ENCODE assay signal across 19 cellular contexts in genomic region chr7:155652156-155653124, GRCh38. TPM values are rescaled to one million over a fixed set of nuclear protein-coding genes. Genes with fewer than 3 reads are reported as not detected.
DNase-seq lines count a peak whose midpoint lies in the region; ATAC-seq and TF ChIP-seq lines count a peak whose summit lies in the region.
"Had no signal": no experiment of that assay in that cellular context is flagged by ENCODE, and none has a peak within 500 bp of the region (broad histone marks: within the 10 kb centered on the region; RNA-seq: fewer than 3 reads in every experiment).

No MANE protein-coding gene starts in this region.

- peak overlapping the region; percentile 15 for H3K4me2 ChIP-seq in DOHH2 (ENCODE audit: low read length)
- H3K4me2 ChIP-seq: KMS-11 had no signal

- H3K27me3 Mint-ChIP-seq in natural killer cell treated with Interleukin-12 subunit alpha and Interleukin-12 subunit beta and Interleukin-15 and Interleukin-18, amount 100 ng/mL, for 72 hours, result no peaks in the 10 kb centered on the region

- H3K27ac Mint-ChIP-seq in natural killer cell treated with Interleukin-12 subunit alpha and Interleukin-12 subunit beta and Interleukin-15 and Interleukin-18, amount 100 ng/mL, for 72 hours, result peak overlapping the region; percentile 6
- H3K27ac Mint-ChIP-seq: endodermal cell; nephron progenitor cell; T-helper 1 cell treated with Interleukin-12 subunit alpha and Interleukin-12 subunit beta and Interleukin-4 antibody, amounts not matched to agents 30 μg/mL and 1 μg/mL, for 36 hours had no signal

- no peaks in the 10 kb centered on the region for H3K9me2 ChIP-seq in DOHH2 (replicated peaks; ENCODE audit: control insufficient read depth, low read length)

- H3K36me3 Mint-ChIP-seq in natural killer cell treated with Interleukin-12 subunit alpha and Interleukin-12 subunit beta and Interleukin-15 and Interleukin-18, amount 100 ng/mL, for 72 hours, result peaks cover 26% of the 10 kb centered on the region

- POLR2A ChIA-PET in GM10248 (lab: Yijun Ruan, JAX), result no interaction called here

- peaks cover 5% of the 10 kb centered on the region for H3K9me3 Mint-ChIP-seq in natural killer cell treated with Interleukin-12 subunit alpha and Interleukin-12 subunit beta and Interleukin-15 and Interleukin-18, amount 100 ng/mL, for 72 hours

- H3K4me3 ChIP-seq in DOHH2 (ENCODE audit: low read length) (peak overlapping the region; percentile 6; the same call in 1 of the 2 replicates), epithelial cell of esophagus (ENCODE audit: low read length) (no peak overlapping the region), ascending aorta (no peak overlapping the region)
- H3K4me3 ChIP-seq: cardiac muscle cell, uterus had no signal

- no peak overlapping the region for H3K4me3 Mint-ChIP-seq in natural killer cell treated with Interleukin-12 subunit alpha and Interleukin-12 subunit beta and Interleukin-15 and Interleukin-18, amount 100 ng/mL, for 72 hours
- H3K4me3 Mint-ChIP-seq: CD8-positive, alpha-beta T cell; endodermal cell; nephron progenitor cell; T-helper 1 cell treated with Interleukin-12 subunit alpha and Interleukin-12 subunit beta and Interleukin-4 antibody, amounts not matched to agents 30 μg/mL and 1 μg/mL, for 36 hours had no signal

- H4K20me1 ChIP-seq in DOHH2 (ENCODE audit: control insufficient read depth, insufficient read depth, low read depth, low read length), result peaks cover 51% of the 10 kb centered on the region

- no peaks in the 10 kb centered on the region for H3F3A ChIP-seq in DOHH2 (ENCODE audit: control insufficient read depth, insufficient read depth)

- H3K27ac ChIP-seq in DOHH2 (ENCODE audit: low read depth, low read length) (no peak overlapping the region), ascending aorta (no peak overlapping the region)
- H3K27ac ChIP-seq: cardiac muscle cell, KMS-11, uterus had no signal

- no peak for ATAC-seq in natural killer cell treated with Interleukin-12 subunit alpha and Interleukin-12 subunit beta and Interleukin-15 and Interleukin-18, amount 100 ng/mL, for 72 hours
- ATAC-seq: CD8-positive, alpha-beta T cell had no signal

- intact Hi-C loops in ascending aorta (cut with DNase I), result no loop called here

- H3K36me3 ChIP-seq in DOHH2 (ENCODE audit: control insufficient read depth, low read length) (peaks cover 60% of the 10 kb centered on the region), ascending aorta (peaks cover 3 to 11% of the 10 kb centered on the region in 2 donors)
- H3K36me3 ChIP-seq: cardiac muscle cell, uterus had no signal

- H3K4me1 ChIP-seq in DOHH2 (ENCODE audit: control insufficient read depth, low read length) (peaks cover 61% of the 10 kb centered on the region), ascending aorta (peaks cover 4 to 40% of the 10 kb centered on the region in 2 donors)
- H3K4me1 ChIP-seq: uterus had no signal

- H3K9me3 ChIP-seq in DOHH2 (ENCODE audit: control insufficient read depth, insufficient read depth, low read length) (peaks cover 15% of the 10 kb centered on the region), ascending aorta (peaks cover 11 to 12% of the 10 kb centered on the region in 2 donors)

- CTCF ChIA-PET in GM10248 (lab: Yijun Ruan, JAX), result interaction anchor here (1.1 to 2.6 kb wide), 2 partner anchors 54 to 56 kb away, joined by 3 to 11 read pairs; no protein-coding TSS in a partner anchor

- peaks cover 100% of the 10 kb centered on the region for H3K79me2 ChIP-seq in DOHH2 (ENCODE audit: control insufficient read depth, low read length)

- H3K27me3 ChIP-seq in DOHH2 (ENCODE audit: control insufficient read depth, low read length) (no peaks in the 10 kb centered on the region), ascending aorta (no peaks in the 10 kb centered on the region)
- H3K27me3 ChIP-seq: cardiac muscle cell, uterus had no signal

- peak; percentile 21 for DNase-seq in LHCN-M2 (ENCODE audit: low read depth)
- DNase-seq in epithelial cell of esophagus (ENCODE audit: low read depth), result peak; percentile 76
- DNase-seq in natural killer cell treated with Interleukin-12 subunit alpha and Interleukin-12 subunit beta and Interleukin-15 and Interleukin-18, amount 100 ng/mL, for 72 hours (ENCODE audit: low spot score), result no peak
- DNase-seq in GM10248 (ENCODE audit: extremely low spot score), result no peak
- DNase-seq in NCI-H2029 (lab: John Stamatoyannopoulos, UW), result no peak
- DNase-seq in ascending aorta (ENCODE audit: low spot score in 2 of 2), result no peak
- DNase-seq: activated gamma-delta T cell treated with Interleukin-2 at 50 U/mL for 16 hours; CD8-positive, alpha-beta T cell; endodermal cell; H7; NCI-H1694; NCI-H524 treated with DMSO at 0.1 percent for 48 hours; nephron progenitor cell; stimulated activated naive CD4-positive, alpha-beta T cell treated with Interleukin-2 at 50 U/mL for 16 hours; uterus had no signal

- peaks cover 57 to 80% of the 10 kb centered on the region in 2 donors for H3K4me1 Mint-ChIP-seq in natural killer cell treated with Interleukin-12 subunit alpha and Interleukin-12 subunit beta and Interleukin-15 and Interleukin-18, amount 100 ng/mL, for 72 hours (ENCODE audit: low read depth in 2 of 2)
- H3K4me1 Mint-ChIP-seq: nephron progenitor cell had no signal

- no peak for TF ChIP-seq CTCF in DOHH2 (IDR thresholded peaks at IDR 0.05; ENCODE audit: low read depth, low read length, poor library complexity, severe bottlenecking)
- no peak for TF ChIP-seq CTCF in epithelial cell of esophagus (IDR thresholded peaks at IDR 0.05; ENCODE audit: insufficient read depth, low read depth, low read length, missing control alignments)
- TF ChIP-seq CTCF in GM10248 (IDR thresholded peaks at IDR 0.05; ENCODE audit: control extremely low read depth, extremely low read depth, low read depth, missing control alignments), result no peak
- TF ChIP-seq CTCF in ascending aorta (IDR thresholded peaks at IDR 0.05), result no peak

RNA-seq across cellular contexts. Expression of gene RBM33, which starts 8.0 kb away (rescaled TPM):
- 21.9 and 30.8 TPM in 2 replicates for total RNA-seq in LHCN-M2 (2014; rRNA removed)
- 11.8 TPM for polyA plus RNA-seq in LHCN-M2 (2012)
- total RNA-seq in natural killer cell treated with Interleukin-12 subunit alpha and Interleukin-12 subunit beta and Interleukin-15 and Interleukin-18, amount 100 ng/mL, for 72 hours, result 100 to 1,000 TPM in 1 of 2 donors, 10 to 100 TPM in 1; 82.3 to 128 TPM
- total RNA-seq in ascending aorta, result 44.2 TPM

Comparison
In these comparisons a context has a peak if more than half of its experiments do, and no peak if none do; other contexts are left out.
1. DNase-seq: peak in LHCN-M2 (single experiment) and epithelial cell of esophagus (single experiment); none in natural killer cell treated with Interleukin-12 subunit alpha and Interleukin-12 subunit beta and Interleukin-15 and Interleukin-18, amount 100 ng/mL, for 72 hours (single experiment), GM10248 (single experiment), NCI-H2029 (single experiment) and ascending aorta (0 of 2).